In the genomic region with DNA sequence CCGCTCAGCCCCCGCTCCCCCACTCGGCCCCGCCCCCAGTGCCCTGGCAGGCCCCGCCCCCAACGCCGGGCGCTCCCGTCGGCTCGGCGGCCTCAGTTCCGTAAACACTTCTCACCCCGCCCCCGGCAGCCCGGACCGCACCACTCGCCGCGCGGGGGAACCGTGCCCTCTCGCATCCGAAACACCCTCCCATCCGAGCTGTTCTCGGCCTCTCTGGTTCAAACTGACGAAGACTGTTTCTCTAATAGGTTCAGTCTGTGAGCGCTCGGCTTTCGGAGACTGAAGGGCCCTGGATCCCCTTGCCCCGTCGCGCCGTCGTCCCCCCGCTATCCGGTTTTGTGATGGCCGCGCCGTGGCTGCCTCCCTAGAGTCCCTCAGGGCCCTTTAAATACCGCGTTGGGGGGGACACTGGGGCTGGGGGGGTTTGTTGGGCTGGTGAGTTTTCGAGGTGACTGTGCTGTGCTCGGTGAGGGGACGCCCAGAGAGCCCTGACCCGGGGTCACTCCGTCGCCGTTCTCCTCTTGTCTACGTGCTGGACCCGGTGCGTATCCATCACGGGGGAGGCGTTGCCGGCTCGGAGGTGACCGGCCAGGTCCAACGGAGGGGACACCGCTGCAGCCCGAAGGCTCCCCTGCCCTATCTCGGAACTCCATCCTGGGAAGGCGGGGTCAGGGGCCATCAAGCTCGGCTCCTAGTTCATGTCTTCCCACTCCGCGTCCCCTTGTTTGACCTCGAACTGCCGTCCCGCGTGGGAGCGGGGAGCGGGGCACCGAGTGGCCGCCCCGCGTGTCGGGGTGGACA, we compare ENCODE assay signal across 8 cellular contexts. TPM values are rescaled to one million over a fixed set of nuclear protein-coding genes. Genes with fewer than 3 reads are reported as not detected.
DNase-seq lines count a peak whose midpoint lies in the region; ATAC-seq and TF ChIP-seq lines count a peak whose summit lies in the region.

Gene TCP11L2 (plus strand): TSS at position 333 of the 801 bp plus-strand sequence. CDS start 8,343 bp downstream, outside the sequence.

- DNase-seq in Caco-2 (peak; percentile 82 to 91), PC-3 (peak; percentile 77), erythroblast (lab: John Stamatoyannopoulos, UW) (peak; percentile 89 to 95)
- peak; percentile 85 for DNase-seq in activated T-cell treated with anti-CD3 and anti-CD28 coated beads, Interleukin-2, amount 50 U/mL, for 4 hours
- peak; percentile 74 for DNase-seq in stimulated activated CD8-positive, alpha-beta memory T cell treated with anti-CD3 and anti-CD28 coated beads, Interleukin-4, amount 100 ng/mL, for 4 hours (ENCODE audit: low read depth in 2 of 2, low spot score in 1 of 2)

- no peaks in the 10 kb centered on the region for H4K20me1 ChIP-seq in PC-3 (ENCODE audit: low read length)

- TF ChIP-seq CTCF in Caco-2 (IDR thresholded peaks at IDR 0.05; ENCODE audit: insufficient read depth in 1 of 2, low read depth in 1 of 2, low read length in 1 of 2, severe bottlenecking in 1 of 2, unreplicated experiment in 1 of 2) (no peak), PC-3 (conservative IDR thresholded peaks at IDR 0.05; ENCODE audit: low read depth, low read length) (no peak)

- H3K36me3 Mint-ChIP-seq in Caco-2 (ENCODE audit: insufficient read depth, unreplicated experiment): no peaks in the 10 kb centered on the region
- H3K36me3 Mint-ChIP-seq in activated T-cell treated with anti-CD3 and anti-CD28 coated beads, Interleukin-2, amount 50 U/mL, for 4 hours (ENCODE audit: insufficient read depth): peaks cover 6% of the 10 kb centered on the region

- no peaks in the 10 kb centered on the region for H3K9me2 ChIP-seq in PC-3 (replicated peaks; ENCODE audit: low read length)

- peak within 1 kb of the TSS; percentile 100 for H3K27ac Mint-ChIP-seq in Caco-2 (ENCODE audit: unreplicated experiment)

- WGBS in HUES64: under 1% methylated on average over 72 of the region's 76 CpGs

- peak within 1 kb of the TSS; percentile 95 for H2AFZ ChIP-seq in PC-3 (ENCODE audit: low read length)

- H3K36me3 ChIP-seq in Caco-2 (ENCODE audit: control insufficient read depth, insufficient read depth, low read length): no peaks in the 10 kb centered on the region
- no peaks in the 10 kb centered on the region for H3K36me3 ChIP-seq in HUES64 (ENCODE audit: insufficient read depth, low read length)
- H3K36me3 ChIP-seq in PC-3 (ENCODE audit: low read depth, low read length): no peaks in the 10 kb centered on the region
- H3K36me3 ChIP-seq in mucosa of stomach (ENCODE audit: control insufficient read depth, insufficient read depth, low read length): no peaks in the 10 kb centered on the region

- H3K4me1 Mint-ChIP-seq in Caco-2 (ENCODE audit: low read depth, unreplicated experiment): peaks cover 6% of the 10 kb centered on the region
- H3K4me1 Mint-ChIP-seq in activated T-cell treated with anti-CD3 and anti-CD28 coated beads, Interleukin-2, amount 50 U/mL, for 4 hours (ENCODE audit: low read depth): peaks cover 59% of the 10 kb centered on the region

- no peaks in the 10 kb centered on the region for H3K27me3 ChIP-seq in Caco-2 (replicated peaks; ENCODE audit: control insufficient read depth, insufficient read depth, low read length)
- no peaks in the 10 kb centered on the region for H3K27me3 ChIP-seq in HUES64 (ENCODE audit: insufficient read depth, low read length)
- H3K27me3 ChIP-seq in PC-3 (ENCODE audit: low read length): no peaks in the 10 kb centered on the region
- H3K27me3 ChIP-seq in mucosa of stomach (ENCODE audit: control insufficient read depth, insufficient read depth, low read length): no peaks in the 10 kb centered on the region

- H3K27ac ChIP-seq in HUES64 (ENCODE audit: low read depth, low read length) (peak within 1 kb of the TSS; percentile 94), PC-3 (ENCODE audit: low read length) (peak within 1 kb of the TSS; percentile 84)

- peak within 1 kb of the TSS; percentile 100 for H3K9ac ChIP-seq in HUES64 (ENCODE audit: low read depth, low read length)
- H3K9ac ChIP-seq in PC-3 (ENCODE audit: low read length): peak within 1 kb of the TSS; percentile 95
- H3K9ac ChIP-seq in mucosa of stomach (ENCODE audit: low read length): peak within 1 kb of the TSS; percentile 98

- H3K27me3 Mint-ChIP-seq in Caco-2 (ENCODE audit: insufficient read depth, unreplicated experiment): no peaks in the 10 kb centered on the region
- no peaks in the 10 kb centered on the region for H3K27me3 Mint-ChIP-seq in activated T-cell treated with anti-CD3 and anti-CD28 coated beads, Interleukin-2, amount 50 U/mL, for 4 hours (ENCODE audit: low read depth)

- POLR2A ChIA-PET in Caco-2 (lab: Charles Lee): no interaction called here
- POLR2A ChIA-PET in PC-3 (lab: Charles Lee; ENCODE audit: unreplicated experiment): interaction anchor here (1.1 kb wide), 1 partner anchor 55 kb away, joined by 9 read pairs; the partner anchor contains the start of gene CKAP4

- H3K4me1 ChIP-seq in Caco-2: peaks cover 25% of the 10 kb centered on the region
- peaks cover 19% of the 10 kb centered on the region for H3K4me1 ChIP-seq in HUES64 (ENCODE audit: insufficient read depth, low read length)
- peaks cover 42% of the 10 kb centered on the region for H3K4me1 ChIP-seq in PC-3 (ENCODE audit: insufficient read depth, low read length)
- H3K4me1 ChIP-seq in mucosa of stomach (ENCODE audit: control insufficient read depth, insufficient read depth, low read length): peaks cover 38% of the 10 kb centered on the region

- peak within 1 kb of the TSS; percentile 91 for H3K4me3 ChIP-seq in Caco-2 (ENCODE audit: low read depth, low read length)
- peak within 1 kb of the TSS; percentile 97 for H3K4me3 ChIP-seq in HUES64 (ENCODE audit: low read length)
- peak within 1 kb of the TSS; percentile 80 for H3K4me3 ChIP-seq in PC-3 (ENCODE audit: low read length)
- H3K4me3 ChIP-seq in mucosa of stomach (ENCODE audit: low read length): peak within 1 kb of the TSS; percentile 91

- peak within 1 kb of the TSS; percentile 92 for H3K4me3 Mint-ChIP-seq in Caco-2 (ENCODE audit: unreplicated experiment)
- peak within 1 kb of the TSS; percentile 93 for H3K4me3 Mint-ChIP-seq in activated T-cell treated with anti-CD3 and anti-CD28 coated beads, Interleukin-2, amount 50 U/mL, for 4 hours

- H3F3A ChIP-seq in PC-3 (ENCODE audit: low read length, unreplicated experiment): no peaks in the 10 kb centered on the region

- BruUV-seq in Caco-2 (replicated peaks; lab: Mats Ljungman, UMichigan) (no TSS peak), PC-3 (replicated peaks; lab: Mats Ljungman, UMichigan) (TSS peak; percentile 34)

- H3K9me3 ChIP-seq in Caco-2 (no peaks in the 10 kb centered on the region), HUES64 (ENCODE audit: insufficient read depth, low read depth, low read length) (no peaks in the 10 kb centered on the region), PC-3 (ENCODE audit: low read length) (no peaks in the 10 kb centered on the region), mucosa of stomach (ENCODE audit: control insufficient read depth, low read length) (no peaks in the 10 kb centered on the region)

- peak; percentile 75 for TF ChIP-seq POLR2A in erythroblast (IDR thresholded peaks at IDR 0.05; ENCODE audit: low read length)

- intact Hi-C loops in Caco-2 (cut with micrococcal nuclease; ENCODE audit: unreplicated experiment) (loop anchor here (2.0 kb wide), 1 partner anchor 56 kb away; no protein-coding TSS in a partner anchor), PC-3 (cut with micrococcal nuclease) (loop anchor here (1.0 kb wide), 2 partner anchors 56 to 75 kb away; no protein-coding TSS in a partner anchor)

- CTCF ChIA-PET in Caco-2 (lab: Charles Lee) (interaction anchor here (1.0 kb wide), 1 partner anchor 43 kb away, joined by 4 read pairs; no protein-coding TSS in a partner anchor), PC-3 (lab: Charles Lee) (interaction anchor here (0.7 to 1.0 kb wide), 2 partner anchors 20 to 79 kb away, joined by 3 to 4 read pairs; no protein-coding TSS in a partner anchor)

- peak; percentile 51 for ATAC-seq in GM21447 (IDR thresholded peaks at IDR 0.05; ENCODE audit: unreplicated experiment)
- ATAC-seq in PC-3: peak; percentile 59
- ATAC-seq in activated T-cell treated with anti-CD3 and anti-CD28 coated beads, Interleukin-2, amount 50 U/mL, for 4 hours: peak; percentile 81

- H3K79me2 ChIP-seq in PC-3 (ENCODE audit: low read length): no peaks in the 10 kb centered on the region

- H3K9me3 Mint-ChIP-seq in Caco-2 (ENCODE audit: unreplicated experiment): no peaks in the 10 kb centered on the region
- no peaks in the 10 kb centered on the region for H3K9me3 Mint-ChIP-seq in activated T-cell treated with anti-CD3 and anti-CD28 coated beads, Interleukin-2, amount 50 U/mL, for 4 hours

- H3K4me2 ChIP-seq in PC-3 (ENCODE audit: low read length): peak within 1 kb of the TSS; percentile 87

RNA-seq across cellular contexts. Expression of gene TCP11L2, which starts in this region (rescaled TPM):
- total RNA-seq in Caco-2 (2022) (7.7 and 11.8 TPM in 2 replicates), PC-3 (2014; rRNA removed) (10.1 and 12.1 TPM in 2 replicates)
- 1.8 TPM for polyA plus RNA-seq in HUES64 (2013, experiment 1 of 2)
- 2.8 TPM for polyA plus RNA-seq in HUES64 (2013, experiment 2 of 2)
- 1 to 10 TPM; 2.5 to 3.9 (median 2.6) TPM for total RNA-seq in activated T-cell treated with anti-CD3 and anti-CD28 coated beads, Interleukin-2, amount 50 U/mL, for 4 hours

Comparison
In these comparisons a context has a peak if more than half of its experiments do, and no peak if none do; other contexts are left out.
1. Peak in every context shown above with its lines: DNase-seq, ATAC-seq, H3K4me3 ChIP-seq and H3K27ac ChIP-seq.